2 cellular contexts compared by ENCODE assay signal in the genomic region with DNA sequence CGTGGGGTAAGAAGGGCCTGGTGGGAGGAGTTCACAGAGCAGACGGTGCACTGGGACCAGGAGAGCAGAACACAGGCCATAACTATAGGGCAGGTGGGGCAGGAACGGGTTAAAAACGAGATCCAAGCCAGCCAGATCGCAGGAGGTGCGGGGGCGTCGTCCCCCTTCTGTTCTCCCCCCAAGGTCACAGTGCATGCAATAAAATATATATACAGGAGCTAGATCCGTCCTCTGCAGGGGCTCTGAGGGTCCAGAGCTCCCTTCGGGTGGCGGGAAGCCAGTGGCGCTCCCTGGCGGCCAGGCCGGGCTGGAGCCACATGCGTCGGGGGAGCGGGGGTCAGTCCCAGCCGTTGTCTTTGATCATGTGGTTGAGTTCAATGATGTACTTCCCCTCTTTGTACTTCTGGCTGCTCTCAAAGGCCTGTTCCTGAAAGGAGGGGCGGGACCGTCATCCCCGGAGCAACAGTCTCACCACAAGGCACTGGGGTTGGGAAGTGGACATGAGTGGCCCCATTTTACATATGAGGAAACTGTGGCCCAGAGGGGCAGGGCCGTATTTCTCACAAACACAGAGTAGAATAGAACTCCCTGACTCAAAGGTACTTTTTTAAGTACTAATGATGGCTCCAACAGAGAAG.
A peak's percentile ranks its signal among the peaks of the same experiment; 100 is the strongest.
TF ChIP-seq lines count a peak whose summit lies in the region.

No MANE protein-coding gene starts in this region.

TF ChIP-seq in HEK293, 187 proteins besides CTCF, POLR2A, EP300 and RAD21 (continued from another document and continues in another):
- TF ChIP-seq, protein P1, sequence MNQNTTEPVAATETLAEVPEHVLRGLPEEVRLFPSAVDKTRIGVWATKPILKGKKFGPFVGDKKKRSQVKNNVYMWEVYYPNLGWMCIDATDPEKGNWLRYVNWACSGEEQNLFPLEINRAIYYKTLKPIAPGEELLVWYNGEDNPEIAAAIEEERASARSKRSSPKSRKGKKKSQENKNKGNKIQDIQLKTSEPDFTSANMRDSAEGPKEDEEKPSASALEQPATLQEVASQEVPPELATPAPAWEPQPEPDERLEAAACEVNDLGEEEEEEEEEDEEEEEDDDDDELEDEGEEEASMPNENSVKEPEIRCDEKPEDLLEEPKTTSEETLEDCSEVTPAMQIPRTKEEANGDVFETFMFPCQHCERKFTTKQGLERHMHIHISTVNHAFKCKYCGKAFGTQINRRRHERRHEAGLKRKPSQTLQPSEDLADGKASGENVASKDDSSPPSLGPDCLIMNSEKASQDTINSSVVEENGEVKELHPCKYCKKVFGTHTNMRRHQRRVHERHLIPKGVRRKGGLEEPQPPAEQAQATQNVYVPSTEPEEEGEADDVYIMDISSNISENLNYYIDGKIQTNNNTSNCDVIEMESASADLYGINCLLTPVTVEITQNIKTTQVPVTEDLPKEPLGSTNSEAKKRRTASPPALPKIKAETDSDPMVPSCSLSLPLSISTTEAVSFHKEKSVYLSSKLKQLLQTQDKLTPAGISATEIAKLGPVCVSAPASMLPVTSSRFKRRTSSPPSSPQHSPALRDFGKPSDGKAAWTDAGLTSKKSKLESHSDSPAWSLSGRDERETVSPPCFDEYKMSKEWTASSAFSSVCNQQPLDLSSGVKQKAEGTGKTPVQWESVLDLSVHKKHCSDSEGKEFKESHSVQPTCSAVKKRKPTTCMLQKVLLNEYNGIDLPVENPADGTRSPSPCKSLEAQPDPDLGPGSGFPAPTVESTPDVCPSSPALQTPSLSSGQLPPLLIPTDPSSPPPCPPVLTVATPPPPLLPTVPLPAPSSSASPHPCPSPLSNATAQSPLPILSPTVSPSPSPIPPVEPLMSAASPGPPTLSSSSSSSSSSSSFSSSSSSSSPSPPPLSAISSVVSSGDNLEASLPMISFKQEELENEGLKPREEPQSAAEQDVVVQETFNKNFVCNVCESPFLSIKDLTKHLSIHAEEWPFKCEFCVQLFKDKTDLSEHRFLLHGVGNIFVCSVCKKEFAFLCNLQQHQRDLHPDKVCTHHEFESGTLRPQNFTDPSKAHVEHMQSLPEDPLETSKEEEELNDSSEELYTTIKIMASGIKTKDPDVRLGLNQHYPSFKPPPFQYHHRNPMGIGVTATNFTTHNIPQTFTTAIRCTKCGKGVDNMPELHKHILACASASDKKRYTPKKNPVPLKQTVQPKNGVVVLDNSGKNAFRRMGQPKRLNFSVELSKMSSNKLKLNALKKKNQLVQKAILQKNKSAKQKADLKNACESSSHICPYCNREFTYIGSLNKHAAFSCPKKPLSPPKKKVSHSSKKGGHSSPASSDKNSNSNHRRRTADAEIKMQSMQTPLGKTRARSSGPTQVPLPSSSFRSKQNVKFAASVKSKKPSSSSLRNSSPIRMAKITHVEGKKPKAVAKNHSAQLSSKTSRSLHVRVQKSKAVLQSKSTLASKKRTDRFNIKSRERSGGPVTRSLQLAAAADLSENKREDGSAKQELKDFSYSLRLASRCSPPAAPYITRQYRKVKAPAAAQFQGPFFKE (tag by site-specific recombination; IDR thresholded peaks at IDR 0.05; ENCODE audit: borderline replicate concordance), result no peak
- TF ChIP-seq YY1 (tag by site-specific recombination; IDR thresholded peaks at IDR 0.05) (peak; percentile 50), ZNF140 (tag by site-specific recombination; IDR thresholded peaks at IDR 0.05) (no peak), ZNF394 (tag by site-specific recombination; IDR thresholded peaks at IDR 0.05; ENCODE audit: borderline replicate concordance) (0 out of 2 replicates have a peak, but pooled peaks have one; percentile 64), ZNF169 (tag by site-specific recombination; IDR thresholded peaks at IDR 0.05) (no peak), ZBTB8A (tag by site-specific recombination; IDR thresholded peaks at IDR 0.05) (peak; percentile 56), GLIS2 (tag by site-specific recombination; IDR thresholded peaks at IDR 0.05) (peak; percentile 71), SALL2 (tag by site-specific recombination; IDR thresholded peaks at IDR 0.05; ENCODE audit: borderline replicate concordance) (no peak)
- TF ChIP-seq, protein P2, sequence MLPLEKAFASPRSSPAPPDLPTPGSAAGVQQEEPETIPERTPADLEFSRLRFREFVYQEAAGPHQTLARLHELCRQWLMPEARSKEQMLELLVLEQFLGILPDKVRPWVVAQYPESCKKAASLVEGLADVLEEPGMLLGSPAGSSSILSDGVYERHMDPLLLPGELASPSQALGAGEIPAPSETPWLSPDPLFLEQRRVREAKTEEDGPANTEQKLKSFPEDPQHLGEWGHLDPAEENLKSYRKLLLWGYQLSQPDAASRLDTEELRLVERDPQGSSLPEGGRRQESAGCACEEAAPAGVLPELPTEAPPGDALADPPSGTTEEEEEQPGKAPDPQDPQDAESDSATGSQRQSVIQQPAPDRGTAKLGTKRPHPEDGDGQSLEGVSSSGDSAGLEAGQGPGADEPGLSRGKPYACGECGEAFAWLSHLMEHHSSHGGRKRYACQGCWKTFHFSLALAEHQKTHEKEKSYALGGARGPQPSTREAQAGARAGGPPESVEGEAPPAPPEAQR (tag by site-specific recombination; IDR thresholded peaks at IDR 0.05), result no peak
- TF ChIP-seq, protein P3, sequence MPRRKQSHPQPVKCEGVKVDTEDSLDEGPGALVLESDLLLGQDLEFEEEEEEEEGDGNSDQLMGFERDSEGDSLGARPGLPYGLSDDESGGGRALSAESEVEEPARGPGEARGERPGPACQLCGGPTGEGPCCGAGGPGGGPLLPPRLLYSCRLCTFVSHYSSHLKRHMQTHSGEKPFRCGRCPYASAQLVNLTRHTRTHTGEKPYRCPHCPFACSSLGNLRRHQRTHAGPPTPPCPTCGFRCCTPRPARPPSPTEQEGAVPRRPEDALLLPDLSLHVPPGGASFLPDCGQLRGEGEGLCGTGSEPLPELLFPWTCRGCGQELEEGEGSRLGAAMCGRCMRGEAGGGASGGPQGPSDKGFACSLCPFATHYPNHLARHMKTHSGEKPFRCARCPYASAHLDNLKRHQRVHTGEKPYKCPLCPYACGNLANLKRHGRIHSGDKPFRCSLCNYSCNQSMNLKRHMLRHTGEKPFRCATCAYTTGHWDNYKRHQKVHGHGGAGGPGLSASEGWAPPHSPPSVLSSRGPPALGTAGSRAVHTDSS (tag by site-specific recombination; IDR thresholded peaks at IDR 0.05), result no peak

TF ChIP-seq in K562, 482 proteins besides CTCF, POLR2A, EP300 and RAD21 (continued from another document and continues in another):
- TF ChIP-seq, protein P4, sequence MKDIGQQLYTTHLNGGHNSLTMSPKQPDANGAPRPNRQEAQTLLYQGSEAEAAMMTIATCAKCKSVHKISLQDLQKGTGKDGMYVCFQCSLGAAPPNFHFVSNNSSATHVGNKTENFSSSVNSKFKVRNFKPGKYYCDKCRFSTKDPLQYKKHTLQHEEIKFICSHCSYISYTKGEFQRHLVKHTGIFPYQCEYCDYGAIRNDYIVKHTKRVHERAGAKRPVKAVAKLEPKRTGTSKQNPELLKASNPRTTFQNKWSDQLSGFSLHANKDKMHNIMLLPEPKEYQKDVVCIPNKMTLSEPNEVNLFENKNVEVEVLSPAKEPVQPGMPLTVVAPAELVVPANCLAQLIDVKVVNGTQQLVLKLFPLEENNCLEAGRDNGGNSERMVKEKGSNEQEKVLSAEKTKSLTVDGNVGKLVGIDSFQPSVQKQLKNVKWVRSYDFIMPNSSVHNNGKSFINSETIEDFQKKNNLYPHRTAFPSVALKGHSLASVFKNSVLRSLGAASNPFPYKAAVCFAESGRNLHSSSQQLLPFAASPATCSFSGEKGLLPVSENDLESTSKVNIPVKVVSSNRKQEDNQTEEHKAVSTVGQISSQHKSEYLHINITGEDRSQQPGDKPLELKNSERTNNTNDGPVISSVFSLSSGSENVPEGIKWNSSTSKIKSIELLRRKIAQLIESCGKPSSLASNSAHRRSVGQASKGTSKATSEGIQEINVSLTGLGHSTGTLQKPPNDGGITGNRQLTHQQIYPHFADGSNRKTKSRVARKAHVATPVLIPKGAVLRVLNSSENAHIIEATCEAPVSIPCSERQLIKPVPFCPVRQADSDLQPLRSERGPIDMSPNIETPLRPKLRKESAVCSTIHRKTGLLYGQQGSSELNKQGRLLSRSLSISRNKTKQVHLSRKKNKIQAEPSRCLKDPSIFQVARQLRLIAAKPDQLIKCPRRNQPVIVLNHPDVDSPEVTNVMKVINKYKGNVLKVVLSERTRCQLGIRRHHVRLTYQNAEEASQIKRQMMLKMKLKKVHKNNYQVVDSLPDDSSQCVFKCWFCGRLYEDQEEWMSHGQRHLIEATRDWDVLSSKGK (CRISPR knock-in tag; IDR thresholded peaks at IDR 0.05), result 0 out of 2 replicates have a peak, but pooled peaks have one; percentile 80
- TF ChIP-seq, protein P5, sequence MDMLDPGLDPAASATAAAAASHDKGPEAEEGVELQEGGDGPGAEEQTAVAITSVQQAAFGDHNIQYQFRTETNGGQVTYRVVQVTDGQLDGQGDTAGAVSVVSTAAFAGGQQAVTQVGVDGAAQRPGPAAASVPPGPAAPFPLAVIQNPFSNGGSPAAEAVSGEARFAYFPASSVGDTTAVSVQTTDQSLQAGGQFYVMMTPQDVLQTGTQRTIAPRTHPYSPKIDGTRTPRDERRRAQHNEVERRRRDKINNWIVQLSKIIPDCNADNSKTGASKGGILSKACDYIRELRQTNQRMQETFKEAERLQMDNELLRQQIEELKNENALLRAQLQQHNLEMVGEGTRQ (CRISPR knock-in tag; IDR thresholded peaks at IDR 0.05), result peak; percentile 62
- TF ChIP-seq KDM2B (CRISPR knock-in tag; IDR thresholded peaks at IDR 0.05) (0 out of 2 replicates have a peak, but pooled peaks have one; percentile 65), ZNF316 (IDR thresholded peaks at IDR 0.05) (no peak), PML (IDR thresholded peaks at IDR 0.05; ENCODE audit: low read length) (peak; percentile 16; the same call in 1 of the 2 replicates), IFI16 (CRISPR knock-in tag; IDR thresholded peaks at IDR 0.05) (peak; percentile 93), OTX1 (CRISPR knock-in tag; IDR thresholded peaks at IDR 0.05) (peak; percentile 68), CBFA2T3 (IDR thresholded peaks at IDR 0.05) (no peak), CAMTA2 (CRISPR knock-in tag; conservative IDR thresholded peaks at IDR 0.05) (no peak), ZEB2 (IDR thresholded peaks at IDR 0.05) (no peak; the same call in 1 of the 2 replicates), SRSF9 (IDR thresholded peaks at IDR 0.05; ENCODE audit: borderline replicate concordance, low read depth, low read length) (no peak), SMAD2 (IDR thresholded peaks at IDR 0.05; ENCODE audit: low read depth, low read length) (no peak), TCFL5 (CRISPR knock-in tag; conservative IDR thresholded peaks at IDR 0.05) (peak; percentile 94), CREBBP (IDR thresholded peaks at IDR 0.05; ENCODE audit: low read depth, low read length) (no peak), ZNF75A (CRISPR knock-in tag; IDR thresholded peaks at IDR 0.05) (peak; percentile 80), EZH2 (IDR thresholded peaks at IDR 0.05; ENCODE audit: borderline replicate concordance, low read depth, low read length) (no peak), HDAC1 (IDR thresholded peaks at IDR 0.05) (peak; percentile 6 to 56; a peak in 1 of 4 replicates), MCM2 (IDR thresholded peaks at IDR 0.05; ENCODE audit: low read depth) (no peak), ZC3H11A (IDR thresholded peaks at IDR 0.05; ENCODE audit: low read depth, low read length) (no peak)
- TF ChIP-seq, protein P6, sequence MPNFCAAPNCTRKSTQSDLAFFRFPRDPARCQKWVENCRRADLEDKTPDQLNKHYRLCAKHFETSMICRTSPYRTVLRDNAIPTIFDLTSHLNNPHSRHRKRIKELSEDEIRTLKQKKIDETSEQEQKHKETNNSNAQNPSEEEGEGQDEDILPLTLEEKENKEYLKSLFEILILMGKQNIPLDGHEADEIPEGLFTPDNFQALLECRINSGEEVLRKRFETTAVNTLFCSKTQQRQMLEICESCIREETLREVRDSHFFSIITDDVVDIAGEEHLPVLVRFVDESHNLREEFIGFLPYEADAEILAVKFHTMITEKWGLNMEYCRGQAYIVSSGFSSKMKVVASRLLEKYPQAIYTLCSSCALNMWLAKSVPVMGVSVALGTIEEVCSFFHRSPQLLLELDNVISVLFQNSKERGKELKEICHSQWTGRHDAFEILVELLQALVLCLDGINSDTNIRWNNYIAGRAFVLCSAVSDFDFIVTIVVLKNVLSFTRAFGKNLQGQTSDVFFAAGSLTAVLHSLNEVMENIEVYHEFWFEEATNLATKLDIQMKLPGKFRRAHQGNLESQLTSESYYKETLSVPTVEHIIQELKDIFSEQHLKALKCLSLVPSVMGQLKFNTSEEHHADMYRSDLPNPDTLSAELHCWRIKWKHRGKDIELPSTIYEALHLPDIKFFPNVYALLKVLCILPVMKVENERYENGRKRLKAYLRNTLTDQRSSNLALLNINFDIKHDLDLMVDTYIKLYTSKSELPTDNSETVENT (CRISPR knock-in tag; IDR thresholded peaks at IDR 0.05), result no peak
- TF ChIP-seq, protein P7, sequence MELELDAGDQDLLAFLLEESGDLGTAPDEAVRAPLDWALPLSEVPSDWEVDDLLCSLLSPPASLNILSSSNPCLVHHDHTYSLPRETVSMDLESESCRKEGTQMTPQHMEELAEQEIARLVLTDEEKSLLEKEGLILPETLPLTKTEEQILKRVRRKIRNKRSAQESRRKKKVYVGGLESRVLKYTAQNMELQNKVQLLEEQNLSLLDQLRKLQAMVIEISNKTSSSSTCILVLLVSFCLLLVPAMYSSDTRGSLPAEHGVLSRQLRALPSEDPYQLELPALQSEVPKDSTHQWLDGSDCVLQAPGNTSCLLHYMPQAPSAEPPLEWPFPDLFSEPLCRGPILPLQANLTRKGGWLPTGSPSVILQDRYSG (tag; conservative IDR thresholded peaks at IDR 0.05; ENCODE audit: low read depth), result peak; percentile 94
- TF ChIP-seq, protein P8, sequence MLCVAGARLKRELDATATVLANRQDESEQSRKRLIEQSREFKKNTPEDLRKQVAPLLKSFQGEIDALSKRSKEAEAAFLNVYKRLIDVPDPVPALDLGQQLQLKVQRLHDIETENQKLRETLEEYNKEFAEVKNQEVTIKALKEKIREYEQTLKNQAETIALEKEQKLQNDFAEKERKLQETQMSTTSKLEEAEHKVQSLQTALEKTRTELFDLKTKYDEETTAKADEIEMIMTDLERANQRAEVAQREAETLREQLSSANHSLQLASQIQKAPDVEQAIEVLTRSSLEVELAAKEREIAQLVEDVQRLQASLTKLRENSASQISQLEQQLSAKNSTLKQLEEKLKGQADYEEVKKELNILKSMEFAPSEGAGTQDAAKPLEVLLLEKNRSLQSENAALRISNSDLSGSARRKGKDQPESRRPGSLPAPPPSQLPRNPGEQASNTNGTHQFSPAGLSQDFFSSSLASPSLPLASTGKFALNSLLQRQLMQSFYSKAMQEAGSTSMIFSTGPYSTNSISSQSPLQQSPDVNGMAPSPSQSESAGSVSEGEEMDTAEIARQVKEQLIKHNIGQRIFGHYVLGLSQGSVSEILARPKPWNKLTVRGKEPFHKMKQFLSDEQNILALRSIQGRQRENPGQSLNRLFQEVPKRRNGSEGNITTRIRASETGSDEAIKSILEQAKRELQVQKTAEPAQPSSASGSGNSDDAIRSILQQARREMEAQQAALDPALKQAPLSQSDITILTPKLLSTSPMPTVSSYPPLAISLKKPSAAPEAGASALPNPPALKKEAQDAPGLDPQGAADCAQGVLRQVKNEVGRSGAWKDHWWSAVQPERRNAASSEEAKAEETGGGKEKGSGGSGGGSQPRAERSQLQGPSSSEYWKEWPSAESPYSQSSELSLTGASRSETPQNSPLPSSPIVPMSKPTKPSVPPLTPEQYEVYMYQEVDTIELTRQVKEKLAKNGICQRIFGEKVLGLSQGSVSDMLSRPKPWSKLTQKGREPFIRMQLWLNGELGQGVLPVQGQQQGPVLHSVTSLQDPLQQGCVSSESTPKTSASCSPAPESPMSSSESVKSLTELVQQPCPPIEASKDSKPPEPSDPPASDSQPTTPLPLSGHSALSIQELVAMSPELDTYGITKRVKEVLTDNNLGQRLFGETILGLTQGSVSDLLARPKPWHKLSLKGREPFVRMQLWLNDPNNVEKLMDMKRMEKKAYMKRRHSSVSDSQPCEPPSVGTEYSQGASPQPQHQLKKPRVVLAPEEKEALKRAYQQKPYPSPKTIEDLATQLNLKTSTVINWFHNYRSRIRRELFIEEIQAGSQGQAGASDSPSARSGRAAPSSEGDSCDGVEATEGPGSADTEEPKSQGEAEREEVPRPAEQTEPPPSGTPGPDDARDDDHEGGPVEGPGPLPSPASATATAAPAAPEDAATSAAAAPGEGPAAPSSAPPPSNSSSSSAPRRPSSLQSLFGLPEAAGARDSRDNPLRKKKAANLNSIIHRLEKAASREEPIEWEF (CRISPR knock-in tag; IDR thresholded peaks at IDR 0.05), result peak; percentile 97
